ENCODE assay signal across 9 cellular contexts in genomic region chr14:22200977-22201605, GRCh38.
DNase-seq lines count a peak whose midpoint lies in the region; ATAC-seq and TF ChIP-seq lines count a peak whose summit lies in the region.
"Had no signal": no experiment of that assay in that cellular context is flagged by ENCODE, and none has a peak within 500 bp of the region (broad histone marks: within the 10 kb centered on the region; RNA-seq: fewer than 3 reads in every experiment).

No MANE protein-coding gene starts in this region.

- no peaks in the 10 kb centered on the region for H3K9me3 ChIP-seq in CD4-positive, alpha-beta T cell (ENCODE audit: control insufficient read depth, low read length)
- H3K9me3 ChIP-seq: neutrophil had no signal

- H3K27me3 Mint-ChIP-seq in CD4-positive, alpha-beta T cell = no peaks in the 10 kb centered on the region

- DNase-seq in CD4-positive, alpha-beta T cell = no peak
- peak; percentile 31 for DNase-seq in NCI-H524 treated with DMSO at 0.1 percent for 48 hours (lab: John Stamatoyannopoulos, UW)
- DNase-seq in astrocyte of the spinal cord (ENCODE audit: low read depth, low spot score) = peak; percentile 67
- no peak for DNase-seq in kidney epithelial cell (ENCODE audit: low read depth)
- DNase-seq in mesenteric fat pad (ENCODE audit: low spot score) = no peak
- DNase-seq in NCI-H2029 treated with DMSO at 0.1 percent for 48 hours (lab: John Stamatoyannopoulos, UW) = no peak
- DNase-seq in NCI-H2196 treated with DMSO at 0.1 percent for 48 hours (lab: John Stamatoyannopoulos, UW; ENCODE audit: unreplicated experiment) = no peak

- H3K4me3 ChIP-seq in astrocyte of the spinal cord (ENCODE audit: low read depth, low read length) (no peak overlapping the region), kidney epithelial cell (ENCODE audit: low read depth, low read length) (no peak overlapping the region)

- H3K27me3 ChIP-seq in CD4-positive, alpha-beta T cell (ENCODE audit: control insufficient read depth, insufficient read depth, low read length) = no peaks in the 10 kb centered on the region
- H3K27me3 ChIP-seq in kidney epithelial cell (ENCODE audit: control insufficient read depth, insufficient read depth, low read length) = no peaks in the 10 kb centered on the region
- H3K27me3 ChIP-seq: neutrophil had no signal

- TF ChIP-seq CTCF in CD4-positive, alpha-beta T cell (IDR thresholded peaks at IDR 0.05) = no peak
- TF ChIP-seq CTCF in astrocyte of the spinal cord (IDR thresholded peaks at IDR 0.05; ENCODE audit: low read depth, low read length) (peak; percentile 80), kidney epithelial cell (IDR thresholded peaks at IDR 0.05; ENCODE audit: insufficient read depth, low read length, poor library complexity, severe bottlenecking) (peak; percentile 75)

- intact Hi-C loops in CD4-positive, alpha-beta T cell (cut with DNase I, micrococcal nuclease) = loop anchor here in 1 of 2 experiments (5.0 kb wide), 1 partner anchor 34 kb away; no protein-coding TSS in a partner anchor

- CTCF ChIA-PET in CD4-positive, alpha-beta T cell (lab: Charles Lee) = interaction anchor here (0.8 to 1.6 kb wide), 5 partner anchors 36 to 369 kb away, joined by 3 to 11 read pairs (median 6); no protein-coding TSS in a partner anchor

- H3K27ac Mint-ChIP-seq in CD4-positive, alpha-beta T cell = no peak overlapping the region

- no peak overlapping the region for H3K27ac ChIP-seq in CD4-positive, alpha-beta T cell (ENCODE audit: low read depth, low read length)
- H3K27ac ChIP-seq: neutrophil had no signal

- H3K4me3 Mint-ChIP-seq in CD4-positive, alpha-beta T cell = peak overlapping the region; percentile 62

- no peaks in the 10 kb centered on the region for H3K36me3 ChIP-seq in kidney epithelial cell (ENCODE audit: control insufficient read depth, insufficient read depth, low read length)
- H3K36me3 ChIP-seq: neutrophil had no signal

- H3K4me1 Mint-ChIP-seq in CD4-positive, alpha-beta T cell (ENCODE audit: low read depth) = peaks cover 10% of the 10 kb centered on the region

- no peaks in the 10 kb centered on the region for H3K36me3 Mint-ChIP-seq in CD4-positive, alpha-beta T cell (ENCODE audit: low read depth)

- H3K9me3 Mint-ChIP-seq in CD4-positive, alpha-beta T cell = no peaks in the 10 kb centered on the region

- peak; percentile 90 for ATAC-seq in CD4-positive, alpha-beta T cell (ENCODE audit: poor library complexity)
- peak; percentile 80 for ATAC-seq in GM19395 (IDR thresholded peaks at IDR 0.05; ENCODE audit: unreplicated experiment)

- POLR2A ChIA-PET in CD4-positive, alpha-beta T cell (lab: Charles Lee) = interaction anchor here (0.6 to 2.1 kb wide), 7 partner anchors 20 to 369 kb away, joined by 3 to 11 read pairs (median 5); no protein-coding TSS in a partner anchor

- in situ Hi-C loops in astrocyte of the spinal cord (cut with HindIII; ENCODE audit: low sequenced_read_pairs) = no loop called here

Comparison
In these comparisons a context has a peak if more than half of its experiments do, and no peak if none do; other contexts are left out.
1. DNase-seq: peak in NCI-H524 treated with DMSO at 0.1 percent for 48 hours (single experiment) and astrocyte of the spinal cord (single experiment); none in CD4-positive, alpha-beta T cell (0 of 10), kidney epithelial cell (single experiment), mesenteric fat pad (single experiment), NCI-H2029 treated with DMSO at 0.1 percent for 48 hours (single experiment) and NCI-H2196 treated with DMSO at 0.1 percent for 48 hours (single experiment).